8 cellular contexts compared by ENCODE assay signal in the genomic region with DNA sequence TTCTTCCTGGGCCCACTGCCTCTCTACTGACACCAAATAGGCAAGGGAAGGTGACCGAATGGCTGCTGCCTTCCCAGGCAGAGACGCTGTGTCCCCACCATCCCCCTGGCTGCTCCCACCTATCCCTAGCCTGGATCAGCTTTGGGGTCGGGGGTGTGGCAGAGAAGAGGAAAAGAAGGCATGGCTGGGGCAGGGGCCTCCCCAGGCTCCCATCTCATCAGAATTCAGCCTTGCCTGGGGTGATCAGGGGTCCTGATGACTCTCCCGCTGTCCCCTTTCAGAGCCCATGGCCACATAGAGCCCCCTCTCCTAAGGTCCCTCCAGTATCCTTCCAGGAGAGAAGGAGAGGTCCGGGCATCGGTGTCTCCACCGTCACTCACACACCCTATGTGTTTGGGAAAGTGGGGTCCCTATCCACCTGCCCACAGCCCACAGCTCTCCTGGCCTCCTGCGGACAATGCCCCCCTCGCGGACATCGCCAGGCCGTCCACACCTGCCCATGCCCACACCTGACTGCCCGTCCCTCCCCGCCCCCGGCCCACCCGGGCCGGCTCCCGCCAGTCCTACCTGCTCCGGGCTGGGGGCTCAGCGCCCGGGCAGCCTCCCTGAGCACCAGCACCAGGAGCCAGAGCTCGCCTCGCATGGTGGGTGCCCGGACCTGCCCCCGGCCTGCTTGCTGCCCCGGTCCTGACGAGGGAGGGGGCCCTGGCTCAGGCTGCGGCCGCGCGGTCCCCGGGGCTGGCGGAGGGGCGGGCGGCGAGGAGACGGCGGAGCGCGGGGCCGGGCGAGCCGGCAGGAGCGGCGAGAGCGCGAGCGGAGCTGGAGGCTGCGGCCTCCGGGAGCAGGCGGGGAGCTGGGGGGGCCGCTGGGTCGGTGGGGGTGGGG. TPM values are rescaled to one million over a fixed set of nuclear protein-coding genes. Genes with fewer than 3 reads are reported as not detected.
A peak's percentile ranks its signal among the peaks of the same experiment; 100 is the strongest.
DNase-seq lines count a peak whose midpoint lies in the region; ATAC-seq and TF ChIP-seq lines count a peak whose summit lies in the region.

A gene (minus strand): TSS at position 843 of the 885 bp plus-strand sequence. CDS start 200 bp downstream, at position 643.

- intact Hi-C loops in left ventricle myocardium inferior (cut with micrococcal nuclease) = loop anchor here (5.0 kb wide), 1 partner anchor 169 kb away; no protein-coding TSS in a partner anchor

- ATAC-seq in activated T-cell treated with anti-CD3 and anti-CD28 coated beads, Interleukin-2, amount 50 U/mL, for 4 hours = peak in 1 of 2 donors; percentile 9
- ATAC-seq in GM21576 (IDR thresholded peaks at IDR 0.05; ENCODE audit: unreplicated experiment) (no peak), GM19035 (IDR thresholded peaks at IDR 0.05; ENCODE audit: unreplicated experiment) (no peak)

- H3K27me3 ChIP-seq in left ventricle myocardium inferior (ENCODE audit: low read depth) = peaks cover 48% of the 10 kb centered on the region

- H3K36me3 ChIP-seq in HEK293 (ENCODE audit: control insufficient read depth in 2 of 2, insufficient read depth in 1 of 2, low read length in 2 of 2) = no peaks in the 10 kb centered on the region
- H3K36me3 ChIP-seq in left ventricle myocardium inferior = no peaks in the 10 kb centered on the region

- H3K4me3 Mint-ChIP-seq in activated T-cell treated with anti-CD3 and anti-CD28 coated beads, Interleukin-2, amount 50 U/mL, for 4 hours = peak within 1 kb of the TSS; percentile 92

- peak within 1 kb of the TSS; percentile 57 for H3K27ac ChIP-seq in HEK293 (ENCODE audit: extremely low read depth, low read depth, low read length)
- peak within 1 kb of the TSS; percentile 92 for H3K27ac ChIP-seq in left ventricle myocardium inferior (replicated peaks)

- H3K9me3 ChIP-seq in HEK293 (ENCODE audit: control insufficient read depth, insufficient read depth, low read depth, low read length) = no peaks in the 10 kb centered on the region
- no peaks in the 10 kb centered on the region for H3K9me3 ChIP-seq in left ventricle myocardium inferior (replicated peaks)

- H3K36me3 Mint-ChIP-seq in activated T-cell treated with anti-CD3 and anti-CD28 coated beads, Interleukin-2, amount 50 U/mL, for 4 hours (ENCODE audit: insufficient read depth) = peaks cover 1% of the 10 kb centered on the region

- H3K27me3 Mint-ChIP-seq in activated T-cell treated with anti-CD3 and anti-CD28 coated beads, Interleukin-2, amount 50 U/mL, for 4 hours (ENCODE audit: low read depth) = peaks cover 10% of the 10 kb centered on the region

- no peak for DNase-seq in activated T-cell treated with anti-CD3 and anti-CD28 coated beads, Interleukin-2, amount 50 U/mL, for 4 hours
- DNase-seq in left ventricle myocardium inferior (no peak), skeletal muscle cell (ENCODE audit: low read depth) (no peak), KBM-7 (no peak), GDM1 (lab: John Stamatoyannopoulos, UW) (no peak)

- H3K4me1 ChIP-seq in HEK293 (ENCODE audit: control insufficient read depth, insufficient read depth, low read length) (peaks cover 3% of the 10 kb centered on the region), left ventricle myocardium inferior (peaks cover 28% of the 10 kb centered on the region)

- in situ Hi-C loops in KBM-7 (cut with MboI; ENCODE audit: low pct_unique_long_range_greater_than_20kb, low sequenced_read_pairs) = loop anchor here (25.0 kb wide), 1 partner anchor 164 kb away; no protein-coding TSS in a partner anchor

- peaks cover 37% of the 10 kb centered on the region for H3K4me1 Mint-ChIP-seq in activated T-cell treated with anti-CD3 and anti-CD28 coated beads, Interleukin-2, amount 50 U/mL, for 4 hours (ENCODE audit: low read depth)

- POLR2A ChIA-PET in HEK293 (lab: Yijun Ruan, JAX) = interaction anchor here (0.8 to 4.3 kb wide), 2 partner anchors 168 to 281 kb away, joined by 3 to 42 read pairs; a partner anchor contains a TSS

- TF ChIP-seq CTCF in HEK293 (tag by site-specific recombination; IDR thresholded peaks at IDR 0.05) = no peak
- TF ChIP-seq CTCF in left ventricle myocardium inferior (IDR thresholded peaks at IDR 0.05; ENCODE audit: borderline replicate concordance) = no peak

- H3K4me3 ChIP-seq in HEK293 (ENCODE audit: low read depth, low read length) (no peak within 1 kb of the TSS), left ventricle myocardium inferior (peak within 1 kb of the TSS; percentile 75), skeletal muscle cell (ENCODE audit: low read depth, low read length) (peak within 1 kb of the TSS; percentile 33)

- H3K9me3 Mint-ChIP-seq in activated T-cell treated with anti-CD3 and anti-CD28 coated beads, Interleukin-2, amount 50 U/mL, for 4 hours = no peaks in the 10 kb centered on the region

- CTCF ChIA-PET in HEK293 (lab: Yijun Ruan, JAX) = interaction anchor here (0.6 to 12.4 kb wide), 4 partner anchors 10 to 168 kb away, joined by 3 to 266 read pairs (median 4); no protein-coding TSS in a partner anchor

TF ChIP-seq in HEK293, 187 proteins besides CTCF, POLR2A, EP300 and RAD21:
- TF ChIP-seq KLF9 (tag by site-specific recombination; IDR thresholded peaks at IDR 0.05; ENCODE audit: low read depth) = no peak
- TF ChIP-seq, protein P1, sequence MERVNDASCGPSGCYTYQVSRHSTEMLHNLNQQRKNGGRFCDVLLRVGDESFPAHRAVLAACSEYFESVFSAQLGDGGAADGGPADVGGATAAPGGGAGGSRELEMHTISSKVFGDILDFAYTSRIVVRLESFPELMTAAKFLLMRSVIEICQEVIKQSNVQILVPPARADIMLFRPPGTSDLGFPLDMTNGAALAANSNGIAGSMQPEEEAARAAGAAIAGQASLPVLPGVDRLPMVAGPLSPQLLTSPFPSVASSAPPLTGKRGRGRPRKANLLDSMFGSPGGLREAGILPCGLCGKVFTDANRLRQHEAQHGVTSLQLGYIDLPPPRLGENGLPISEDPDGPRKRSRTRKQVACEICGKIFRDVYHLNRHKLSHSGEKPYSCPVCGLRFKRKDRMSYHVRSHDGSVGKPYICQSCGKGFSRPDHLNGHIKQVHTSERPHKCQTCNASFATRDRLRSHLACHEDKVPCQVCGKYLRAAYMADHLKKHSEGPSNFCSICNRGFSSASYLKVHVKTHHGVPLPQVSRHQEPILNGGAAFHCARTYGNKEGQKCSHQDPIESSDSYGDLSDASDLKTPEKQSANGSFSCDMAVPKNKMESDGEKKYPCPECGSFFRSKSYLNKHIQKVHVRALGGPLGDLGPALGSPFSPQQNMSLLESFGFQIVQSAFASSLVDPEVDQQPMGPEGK (tag by site-specific recombination; IDR thresholded peaks at IDR 0.05) = no peak
- TF ChIP-seq, protein P2, sequence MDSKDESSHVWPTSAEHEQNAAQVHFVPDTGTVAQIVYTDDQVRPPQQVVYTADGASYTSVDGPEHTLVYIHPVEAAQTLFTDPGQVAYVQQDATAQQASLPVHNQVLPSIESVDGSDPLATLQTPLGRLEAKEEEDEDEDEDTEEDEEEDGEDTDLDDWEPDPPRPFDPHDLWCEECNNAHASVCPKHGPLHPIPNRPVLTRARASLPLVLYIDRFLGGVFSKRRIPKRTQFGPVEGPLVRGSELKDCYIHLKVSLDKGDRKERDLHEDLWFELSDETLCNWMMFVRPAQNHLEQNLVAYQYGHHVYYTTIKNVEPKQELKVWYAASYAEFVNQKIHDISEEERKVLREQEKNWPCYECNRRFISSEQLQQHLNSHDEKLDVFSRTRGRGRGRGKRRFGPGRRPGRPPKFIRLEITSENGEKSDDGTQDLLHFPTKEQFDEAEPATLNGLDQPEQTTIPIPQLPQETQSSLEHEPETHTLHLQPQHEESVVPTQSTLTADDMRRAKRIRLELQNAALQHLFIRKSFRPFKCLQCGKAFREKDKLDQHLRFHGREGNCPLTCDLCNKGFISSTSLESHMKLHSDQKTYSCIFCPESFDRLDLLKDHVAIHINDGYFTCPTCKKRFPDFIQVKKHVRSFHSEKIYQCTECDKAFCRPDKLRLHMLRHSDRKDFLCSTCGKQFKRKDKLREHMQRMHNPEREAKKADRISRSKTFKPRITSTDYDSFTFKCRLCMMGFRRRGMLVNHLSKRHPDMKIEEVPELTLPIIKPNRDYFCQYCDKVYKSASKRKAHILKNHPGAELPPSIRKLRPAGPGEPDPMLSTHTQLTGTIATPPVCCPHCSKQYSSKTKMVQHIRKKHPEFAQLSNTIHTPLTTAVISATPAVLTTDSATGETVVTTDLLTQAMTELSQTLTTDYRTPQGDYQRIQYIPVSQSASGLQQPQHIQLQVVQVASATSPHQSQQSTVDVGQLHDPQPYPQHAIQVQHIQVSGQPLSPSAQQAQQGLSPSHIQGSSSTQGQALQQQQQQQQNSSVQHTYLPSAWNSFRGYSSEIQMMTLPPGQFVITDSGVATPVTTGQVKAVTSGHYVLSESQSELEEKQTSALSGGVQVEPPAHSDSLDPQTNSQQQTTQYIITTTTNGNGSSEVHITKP (tag by site-specific recombination; IDR thresholded peaks at IDR 0.05) = no peak

RNA-seq across cellular contexts. Expression of the gene that starts here (rescaled TPM):
- total RNA-seq in activated T-cell treated with anti-CD3 and anti-CD28 coated beads, Interleukin-2, amount 50 U/mL, for 4 hours = under 1 TPM; 0.33 to 0.87 (median 0.68) TPM
- 12.2 TPM for total RNA-seq in left ventricle myocardium inferior
